23 cellular contexts compared by ENCODE assay signal in the genomic region with DNA sequence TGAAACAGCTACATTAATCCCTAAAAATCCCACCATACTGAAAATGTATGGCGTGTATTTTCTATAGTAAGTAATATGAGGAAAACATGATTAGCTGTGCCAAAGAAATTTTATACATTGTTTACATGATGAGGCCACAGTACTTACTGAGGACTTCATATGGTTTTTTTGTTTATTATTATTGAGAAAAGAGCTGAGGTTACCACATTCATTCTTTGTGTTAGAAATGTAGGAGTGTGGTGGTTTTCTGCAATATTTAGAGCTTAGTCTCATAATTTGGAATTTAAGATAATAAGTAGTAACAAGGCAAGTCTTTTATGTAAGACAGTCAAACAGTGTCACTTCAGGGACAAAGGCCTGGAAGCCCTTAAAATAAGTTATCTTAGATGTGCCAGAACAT.
"Had no signal": no experiment of that assay in that cellular context is flagged by ENCODE, and none has a peak within 500 bp of the region (broad histone marks: within the 10 kb centered on the region; RNA-seq: fewer than 3 reads in every experiment).

No MANE protein-coding gene starts in this region.

- H3K27ac ChIP-seq: epithelial cell of prostate, esophagus muscularis mucosa, gastrocnemius medialis, heart right ventricle, ovary, right atrium auricular region, sigmoid colon, skin epidermis, thoracic aorta, transverse colon had no signal

- H3K4me1 ChIP-seq: esophagus muscularis mucosa, gastrocnemius medialis, heart right ventricle, right atrium auricular region, sigmoid colon, transverse colon had no signal

- H3K9me3 Mint-ChIP-seq: effector memory CD8-positive, alpha-beta T cell had no signal

- DNase-seq: effector memory CD8-positive, alpha-beta T cell; gastrocnemius medialis; heart right ventricle; hypothalamus; islet precursor cell; mammary epithelial cell; mucosa of descending colon; naive thymus-derived CD8-positive, alpha-beta T cell; ovary; sigmoid colon; stimulated activated CD4-positive, alpha-beta T cell treated with anti-CD3 and anti-CD28 coated beads, Interleukin-2, amount 100 ng/mL, for 24 hours; stimulated activated CD4-positive, alpha-beta T cell treated with anti-CD3 and anti-CD28 coated beads, Interleukin-4, amount 100 ng/mL, for 4 hours; stimulated activated naive B cell treated with anti-CD40 and anti-IgM and Interleukin-4, amounts not matched to agents 10 μg/mL and 1 μg/mL and 100 μg/mL, for 72 hours; stimulated activated naive CD8-positive, alpha-beta T cell treated with anti-CD3 and anti-CD28 coated beads, Interleukin-15, amount 100 ng/mL, for 72 hours; transverse colon had no signal

- H3K27me3 Mint-ChIP-seq: dendritic cell treated with granulocyte-macrophage colony-stimulating factor and Interleukin-4, amounts not matched to agents 40 ng/mL and 50 ng/mL, for 4 days; effector memory CD8-positive, alpha-beta T cell; naive thymus-derived CD8-positive, alpha-beta T cell; stimulated activated naive B cell treated with anti-CD40 and anti-IgM and Interleukin-4, amounts not matched to agents 10 μg/mL and 1 μg/mL and 100 μg/mL, for 72 hours; stimulated activated naive CD8-positive, alpha-beta T cell treated with anti-CD3 and anti-CD28 coated beads, Interleukin-15, amount 100 ng/mL, for 72 hours had no signal

- H3K36me3 ChIP-seq: gastrocnemius medialis, ovary, right atrium auricular region, sigmoid colon, thoracic aorta had no signal

- ATAC-seq: effector memory CD8-positive, alpha-beta T cell; gastrocnemius medialis; heart right ventricle; left lobe of liver; mucosa of descending colon; naive thymus-derived CD8-positive, alpha-beta T cell; stimulated activated naive B cell treated with anti-CD40 and anti-IgM and Interleukin-4, amounts not matched to agents 10 μg/mL and 1 μg/mL and 100 μg/mL, for 72 hours; stimulated activated naive CD8-positive, alpha-beta T cell treated with anti-CD3 and anti-CD28 coated beads, Interleukin-15, amount 100 ng/mL, for 72 hours had no signal

- H3K4me3 ChIP-seq: esophagus muscularis mucosa, gastrocnemius medialis, heart right ventricle, mucosa of descending colon, ovary, right atrium auricular region, sigmoid colon, skin epidermis, thoracic aorta, transverse colon had no signal

- H3K4me3 Mint-ChIP-seq: dendritic cell treated with granulocyte-macrophage colony-stimulating factor and Interleukin-4, amounts not matched to agents 40 ng/mL and 50 ng/mL, for 4 days; effector memory CD8-positive, alpha-beta T cell; naive thymus-derived CD8-positive, alpha-beta T cell; neural crest cell; stimulated activated naive B cell treated with anti-CD40 and anti-IgM and Interleukin-4, amounts not matched to agents 10 μg/mL and 1 μg/mL and 100 μg/mL, for 72 hours; stimulated activated naive CD8-positive, alpha-beta T cell treated with anti-CD3 and anti-CD28 coated beads, Interleukin-15, amount 100 ng/mL, for 72 hours had no signal

- H3K27ac Mint-ChIP-seq: dendritic cell treated with granulocyte-macrophage colony-stimulating factor and Interleukin-4, amounts not matched to agents 40 ng/mL and 50 ng/mL, for 4 days; effector memory CD8-positive, alpha-beta T cell; naive thymus-derived CD8-positive, alpha-beta T cell; stimulated activated naive B cell treated with anti-CD40 and anti-IgM and Interleukin-4, amounts not matched to agents 10 μg/mL and 1 μg/mL and 100 μg/mL, for 72 hours; stimulated activated naive CD8-positive, alpha-beta T cell treated with anti-CD3 and anti-CD28 coated beads, Interleukin-15, amount 100 ng/mL, for 72 hours had no signal

- H3K4me1 Mint-ChIP-seq: naive thymus-derived CD8-positive, alpha-beta T cell; neural crest cell; stimulated activated naive B cell treated with anti-CD40 and anti-IgM and Interleukin-4, amounts not matched to agents 10 μg/mL and 1 μg/mL and 100 μg/mL, for 72 hours; stimulated activated naive CD8-positive, alpha-beta T cell treated with anti-CD3 and anti-CD28 coated beads, Interleukin-15, amount 100 ng/mL, for 72 hours had no signal

- H3K27me3 ChIP-seq: esophagus muscularis mucosa, gastrocnemius medialis, heart right ventricle, ovary, right atrium auricular region, sigmoid colon, transverse colon had no signal

- H3K9me3 ChIP-seq: esophagus muscularis mucosa, gastrocnemius medialis, mucosa of descending colon, ovary, right atrium auricular region, sigmoid colon, thoracic aorta, transverse colon had no signal
